29 cellular contexts compared by ENCODE assay signal in the genomic region with DNA sequence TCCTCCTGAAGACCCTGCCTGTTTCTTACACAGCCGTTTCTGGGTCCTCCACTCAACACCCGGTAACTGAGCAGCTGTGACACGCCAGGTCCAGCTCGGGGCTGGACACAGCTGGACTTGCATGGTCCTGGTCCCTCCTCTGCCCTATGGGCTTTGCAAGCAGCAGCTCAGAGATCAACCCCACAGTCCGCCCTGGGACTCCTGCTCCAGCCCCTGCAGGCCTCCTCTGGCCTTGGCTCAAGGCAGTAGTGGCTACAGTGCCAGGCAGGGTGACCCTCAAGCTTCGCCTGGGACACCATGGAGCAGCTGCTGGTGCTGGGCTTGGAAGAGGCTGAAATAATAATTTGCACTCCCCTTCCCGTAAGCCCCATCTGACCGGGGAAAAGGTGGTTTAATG.
"Had no signal": no experiment of that assay in that cellular context is flagged by ENCODE, and none has a peak within 500 bp of the region (broad histone marks: within the 10 kb centered on the region; RNA-seq: fewer than 3 reads in every experiment).

No MANE protein-coding gene starts in this region.

- H3K36me3 ChIP-seq: ascending aorta, breast epithelium, cardiac muscle cell, gastrocnemius medialis had no signal

- ATAC-seq: activated CD4-positive, alpha-beta T cell treated with anti-CD3 and anti-CD28 coated beads for 36 hours; activated CD8-positive, alpha-beta memory T cell treated with anti-CD3 and anti-CD28 coated beads, Interleukin-2, amount 10 ng/mL, durations not matched to agents 7 days and 5 days; activated CD8-positive, alpha-beta T cell treated with anti-CD3 and anti-CD28 coated beads, Interleukin-2, amount 10 ng/mL, durations not matched to agents 7 days and 5 days; activated naive CD4-positive, alpha-beta T cell treated with anti-CD3 and anti-CD28 coated beads, Interleukin-2, amount 50 U/mL, for 72 hours; activated T-cell treated with anti-CD3 and anti-CD28 coated beads, Interleukin-2, amount 50 U/mL, for 72 hours; esophagus mucosa; gastrocnemius medialis had no signal

- H3K4me3 ChIP-seq: ascending aorta, breast epithelium, cardiac muscle cell, coronary artery, dorsolateral prefrontal cortex, gastrocnemius medialis had no signal

- DNase-seq: activated CD4-positive, alpha-beta memory T cell treated with anti-CD3 and anti-CD28 coated beads for 36 hours; activated CD4-positive, alpha-beta T cell treated with anti-CD3 and anti-CD28 coated beads for 36 hours; activated CD4-positive, alpha-beta T cell treated with anti-CD3 and anti-CD28 coated beads, Interleukin-2, amount 10 ng/mL, durations not matched to agents 24 days and 14 days; activated CD4-positive, CD25-positive, alpha-beta regulatory T cell; activated CD4-positive, CD25-positive, alpha-beta regulatory T cell treated with anti-CD3 and anti-CD28 coated beads, Interleukin-2, amount 50 U/mL, for 72 hours; activated CD8-positive, alpha-beta memory T cell treated with anti-CD3 and anti-CD28 coated beads, Interleukin-2, amount 10 ng/mL, durations not matched to agents 7 days and 5 days; activated CD8-positive, alpha-beta memory T cell treated with anti-CD3 and anti-CD28 coated beads, Interleukin-2, amount 50 U/mL, for 4 hours; activated CD8-positive, alpha-beta T cell treated with anti-CD3 and anti-CD28 coated beads, Interleukin-2, amount 10 ng/mL, durations not matched to agents 7 days and 5 days; activated gamma-delta T cell; activated naive CD4-positive, alpha-beta T cell; activated naive CD4-positive, alpha-beta T cell treated with anti-CD3 and anti-CD28 coated beads, Interleukin-2, amount 10 ng/mL, durations not matched to agents 7 days and 5 days; activated naive CD8-positive, alpha-beta T cell treated with anti-CD3 and anti-CD28 coated beads, Interleukin-2, amount 10 ng/mL, durations not matched to agents 7 days and 5 days; activated T-cell treated with anti-CD3 and anti-CD28 coated beads, Interleukin-2, amount 50 U/mL, for 1 hour; activated T-cell treated with anti-CD3 and anti-CD28 coated beads, Interleukin-2, amount 50 U/mL, for 72 hours; effector memory CD4-positive, alpha-beta T cell; endodermal cell; foreskin fibroblast; gastrocnemius medialis; T-helper 2 cell had no signal

- H3K36me3 Mint-ChIP-seq: activated CD4-positive, alpha-beta memory T cell treated with anti-CD3 and anti-CD28 coated beads for 36 hours; activated CD8-positive, alpha-beta memory T cell treated with anti-CD3 and anti-CD28 coated beads, Interleukin-2, amount 10 ng/mL, durations not matched to agents 7 days and 5 days; activated naive CD4-positive, alpha-beta T cell treated with anti-CD3 and anti-CD28 coated beads, Interleukin-2, amount 10 ng/mL, durations not matched to agents 7 days and 5 days; activated naive CD4-positive, alpha-beta T cell treated with anti-CD3 and anti-CD28 coated beads, Interleukin-2, amount 50 U/mL, for 72 hours; activated naive CD8-positive, alpha-beta T cell treated with anti-CD3 and anti-CD28 coated beads, Interleukin-2, amount 10 ng/mL, durations not matched to agents 7 days and 5 days; brain had no signal

- H3K27me3 ChIP-seq: ascending aorta, breast epithelium, cardiac muscle cell, dorsolateral prefrontal cortex had no signal

- H3K9me3 ChIP-seq: ascending aorta, breast epithelium, gastrocnemius medialis had no signal

- H3K27ac ChIP-seq: ascending aorta, cardiac muscle cell, coronary artery, dorsolateral prefrontal cortex, gastrocnemius medialis had no signal

- H3K9me3 Mint-ChIP-seq: activated CD4-positive, alpha-beta memory T cell treated with anti-CD3 and anti-CD28 coated beads for 36 hours; activated CD4-positive, alpha-beta T cell treated with anti-CD3 and anti-CD28 coated beads, Interleukin-2, amount 10 ng/mL, durations not matched to agents 24 days and 14 days; activated naive CD4-positive, alpha-beta T cell treated with anti-CD3 and anti-CD28 coated beads, Interleukin-2, amount 10 ng/mL, durations not matched to agents 7 days and 5 days; activated naive CD4-positive, alpha-beta T cell treated with anti-CD3 and anti-CD28 coated beads, Interleukin-2, amount 50 U/mL, for 72 hours; activated naive CD8-positive, alpha-beta T cell treated with anti-CD3 and anti-CD28 coated beads, Interleukin-2, amount 10 ng/mL, durations not matched to agents 7 days and 5 days; activated T-cell treated with anti-CD3 and anti-CD28 coated beads, Interleukin-2, amount 50 U/mL, for 72 hours; central memory CD8-positive, alpha-beta T cell; dendritic cell treated with granulocyte-macrophage colony-stimulating factor and Interleukin-4, amounts not matched to agents 40 ng/mL and 50 ng/mL, for 4 days had no signal

- H3K4me1 Mint-ChIP-seq: activated CD4-positive, alpha-beta T cell treated with anti-CD3 and anti-CD28 coated beads for 36 hours; activated naive CD4-positive, alpha-beta T cell treated with anti-CD3 and anti-CD28 coated beads, Interleukin-2, amount 10 ng/mL, durations not matched to agents 7 days and 5 days; central memory CD8-positive, alpha-beta T cell; endodermal cell had no signal

- H3K27ac Mint-ChIP-seq: activated CD4-positive, alpha-beta memory T cell treated with anti-CD3 and anti-CD28 coated beads for 36 hours; activated CD4-positive, alpha-beta T cell treated with anti-CD3 and anti-CD28 coated beads for 36 hours; activated CD4-positive, alpha-beta T cell treated with anti-CD3 and anti-CD28 coated beads, Interleukin-2, amount 10 ng/mL, durations not matched to agents 24 days and 14 days; activated CD8-positive, alpha-beta memory T cell treated with anti-CD3 and anti-CD28 coated beads, Interleukin-2, amount 10 ng/mL, durations not matched to agents 7 days and 5 days; activated CD8-positive, alpha-beta T cell treated with anti-CD3 and anti-CD28 coated beads, Interleukin-2, amount 10 ng/mL, durations not matched to agents 7 days and 5 days; activated naive CD4-positive, alpha-beta T cell treated with anti-CD3 and anti-CD28 coated beads, Interleukin-2, amount 10 ng/mL, durations not matched to agents 7 days and 5 days; activated naive CD4-positive, alpha-beta T cell treated with anti-CD3 and anti-CD28 coated beads, Interleukin-2, amount 50 U/mL, for 72 hours; activated naive CD8-positive, alpha-beta T cell treated with anti-CD3 and anti-CD28 coated beads, Interleukin-2, amount 10 ng/mL, durations not matched to agents 7 days and 5 days; activated T-cell treated with anti-CD3 and anti-CD28 coated beads, Interleukin-2, amount 50 U/mL, for 72 hours; dendritic cell treated with granulocyte-macrophage colony-stimulating factor and Interleukin-4, amounts not matched to agents 40 ng/mL and 50 ng/mL, for 4 days; endodermal cell had no signal

- H3K4me1 ChIP-seq: ascending aorta, breast epithelium, gastrocnemius medialis had no signal

- H3K4me3 Mint-ChIP-seq: activated CD4-positive, alpha-beta memory T cell treated with anti-CD3 and anti-CD28 coated beads for 36 hours; activated CD4-positive, alpha-beta T cell treated with anti-CD3 and anti-CD28 coated beads for 36 hours; activated CD4-positive, alpha-beta T cell treated with anti-CD3 and anti-CD28 coated beads, Interleukin-2, amount 10 ng/mL, durations not matched to agents 24 days and 14 days; activated CD8-positive, alpha-beta memory T cell treated with anti-CD3 and anti-CD28 coated beads, Interleukin-2, amount 10 ng/mL, durations not matched to agents 7 days and 5 days; activated CD8-positive, alpha-beta T cell treated with anti-CD3 and anti-CD28 coated beads, Interleukin-2, amount 10 ng/mL, durations not matched to agents 7 days and 5 days; activated naive CD4-positive, alpha-beta T cell treated with anti-CD3 and anti-CD28 coated beads, Interleukin-2, amount 10 ng/mL, durations not matched to agents 7 days and 5 days; activated naive CD8-positive, alpha-beta T cell treated with anti-CD3 and anti-CD28 coated beads, Interleukin-2, amount 10 ng/mL, durations not matched to agents 7 days and 5 days; activated T-cell treated with anti-CD3 and anti-CD28 coated beads, Interleukin-2, amount 50 U/mL, for 72 hours; brain; central memory CD8-positive, alpha-beta T cell; dendritic cell treated with granulocyte-macrophage colony-stimulating factor and Interleukin-4, amounts not matched to agents 40 ng/mL and 50 ng/mL, for 4 days; endodermal cell had no signal

- H3K27me3 Mint-ChIP-seq: activated CD4-positive, alpha-beta memory T cell treated with anti-CD3 and anti-CD28 coated beads for 36 hours; activated CD4-positive, alpha-beta T cell treated with anti-CD3 and anti-CD28 coated beads, Interleukin-2, amount 10 ng/mL, durations not matched to agents 24 days and 14 days had no signal
